In the genomic region with DNA sequence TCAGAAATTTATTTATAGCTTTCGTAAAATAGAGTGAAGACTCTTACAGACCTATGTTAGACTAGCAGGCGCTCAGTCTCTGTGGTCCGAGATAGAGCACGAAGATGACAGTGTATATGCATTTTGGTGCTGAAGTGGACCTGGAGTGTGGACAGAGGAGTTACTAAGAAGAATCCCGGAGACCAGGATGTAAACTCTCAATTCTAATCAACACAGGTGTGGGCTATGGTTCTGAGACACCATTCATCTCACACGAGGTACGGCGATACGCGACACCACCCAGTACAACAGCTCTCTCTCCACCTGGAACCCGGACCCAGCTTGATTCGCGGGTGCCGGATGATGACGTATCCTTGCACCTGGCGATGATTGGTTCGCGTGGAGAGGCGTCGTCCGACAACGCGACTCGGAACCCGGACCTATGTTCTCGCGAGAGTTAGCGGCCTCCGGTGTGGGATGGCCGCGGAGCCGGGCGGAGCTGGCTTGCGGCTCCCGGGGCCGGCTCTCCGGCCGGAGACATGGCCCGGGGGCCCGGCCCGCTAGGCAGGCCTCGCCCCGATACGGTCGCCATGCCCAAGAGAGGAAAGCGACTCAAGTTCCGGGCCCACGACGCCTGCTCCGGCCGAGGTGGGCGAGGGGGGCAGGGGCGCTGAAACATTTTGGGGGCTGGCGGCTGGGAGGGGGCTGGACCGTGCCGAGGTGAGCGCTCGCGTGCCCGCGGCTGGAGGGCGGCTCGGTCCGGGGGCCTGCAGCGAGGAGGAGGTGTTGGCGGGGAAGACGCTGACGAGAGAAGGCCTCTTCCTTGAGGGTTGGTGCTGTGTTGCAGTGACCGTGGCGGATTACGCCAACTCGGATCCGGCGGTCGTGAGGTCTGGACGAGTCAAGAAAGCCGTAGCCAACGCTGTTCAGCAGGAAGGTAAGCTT, we compare ENCODE assay signal across 8 cellular contexts. TPM values are rescaled to one million over a fixed set of nuclear protein-coding genes. Genes with fewer than 3 reads are reported as not detected.
DNase-seq lines count a peak whose midpoint lies in the region; ATAC-seq and TF ChIP-seq lines count a peak whose summit lies in the region.

A gene with protein sequence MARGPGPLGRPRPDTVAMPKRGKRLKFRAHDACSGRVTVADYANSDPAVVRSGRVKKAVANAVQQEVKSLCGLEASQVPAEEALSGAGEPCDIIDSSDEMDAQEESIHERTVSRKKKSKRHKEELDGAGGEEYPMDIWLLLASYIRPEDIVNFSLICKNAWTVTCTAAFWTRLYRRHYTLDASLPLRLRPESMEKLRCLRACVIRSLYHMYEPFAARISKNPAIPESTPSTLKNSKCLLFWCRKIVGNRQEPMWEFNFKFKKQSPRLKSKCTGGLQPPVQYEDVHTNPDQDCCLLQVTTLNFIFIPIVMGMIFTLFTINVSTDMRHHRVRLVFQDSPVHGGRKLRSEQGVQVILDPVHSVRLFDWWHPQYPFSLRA (plus strand): TSS at position 427 of the 924 bp plus-strand sequence. CDS start 92 bp downstream, at position 519.

- peaks cover 41% of the 10 kb centered on the region for H3K79me2 ChIP-seq in PC-3 (ENCODE audit: low read length)

- TF ChIP-seq RAD21 in Ishikawa (IDR thresholded peaks at IDR 0.05; ENCODE audit: low read depth), result no peak

- H3K4me1 ChIP-seq in PC-3 (ENCODE audit: insufficient read depth, low read length) (peaks cover 6% of the 10 kb centered on the region), mucosa of descending colon (ENCODE audit: low read depth) (peaks cover 20% of the 10 kb centered on the region)

- peak within 1 kb of the TSS; percentile 89 for H3K9ac ChIP-seq in PC-3 (ENCODE audit: low read length)

- TF ChIP-seq CTCF in PC-3 (conservative IDR thresholded peaks at IDR 0.05; ENCODE audit: low read depth, low read length) (no peak), mucosa of descending colon (IDR thresholded peaks at IDR 0.05) (no peak)

- H2AFZ ChIP-seq in PC-3 (ENCODE audit: low read length), result peak within 1 kb of the TSS; percentile 92

- peak; percentile 92 for DNase-seq in DMS 273 treated with DMSO at 0.1 percent for 48 hours (lab: John Stamatoyannopoulos, UW)
- DNase-seq in PC-3, result peak; percentile 99
- DNase-seq in activated T-cell treated with anti-CD3 and anti-CD28 coated beads for 48 hours (ENCODE audit: low read depth), result peak; percentile 93
- peak; percentile 84 for DNase-seq in epithelial cell of prostate (ENCODE audit: low read depth, low spot score)
- DNase-seq in mucosa of descending colon, result peak; percentile 96 to 98 (median 97)
- peak; percentile 92 for DNase-seq in stimulated activated CD8-positive, alpha-beta memory T cell treated with anti-CD3 and anti-CD28 coated beads, Interleukin-4, amount 100 ng/mL, for 24 hours (ENCODE audit: low read depth)

- H3K4me2 ChIP-seq in PC-3 (ENCODE audit: low read length), result peak within 1 kb of the TSS; percentile 85

- ATAC-seq in GM21529 (IDR thresholded peaks at IDR 0.05; ENCODE audit: unreplicated experiment) (peak; percentile 92), PC-3 (peak; percentile 96), mucosa of descending colon (peak; percentile 98)

- CTCF ChIA-PET in PC-3 (lab: Charles Lee), result interaction anchor here (0.5 kb wide), 1 partner anchor 20 kb away, joined by 3 read pairs; no protein-coding TSS in a partner anchor

- intact Hi-C loops in PC-3 (cut with micrococcal nuclease), result no loop called here
- intact Hi-C loops in mucosa of descending colon (cut with DNase I, micrococcal nuclease), result no loop called here

- H3F3A ChIP-seq in PC-3 (ENCODE audit: low read length, unreplicated experiment), result no peaks in the 10 kb centered on the region

- H3K36me3 ChIP-seq in PC-3 (ENCODE audit: low read depth, low read length), result peaks cover 23% of the 10 kb centered on the region
- H3K36me3 ChIP-seq in mucosa of descending colon (ENCODE audit: low read depth), result no peaks in the 10 kb centered on the region

- peaks cover 11% of the 10 kb centered on the region; the same call in 1 of the 2 replicates for H4K20me1 ChIP-seq in PC-3 (ENCODE audit: low read length)

- BruUV-seq in PC-3 (replicated peaks; lab: Mats Ljungman, UMichigan), result TSS peak; percentile 100

- POLR2A ChIA-PET in PC-3 (lab: Charles Lee; ENCODE audit: unreplicated experiment), result interaction anchor here (0.6 to 0.8 kb wide), 4 partner anchors 12 to 80 kb away, joined by 3 to 5 read pairs (median 4); no protein-coding TSS in a partner anchor

- H3K27ac ChIP-seq in PC-3 (ENCODE audit: low read length), result peak within 1 kb of the TSS; percentile 66
- peak within 1 kb of the TSS; percentile 86 for H3K27ac ChIP-seq in epithelial cell of prostate

- no peaks in the 10 kb centered on the region for H3K27me3 ChIP-seq in PC-3 (ENCODE audit: low read length)

- no peak for TF ChIP-seq EP300 in Ishikawa (IDR thresholded peaks at IDR 0.05; ENCODE audit: borderline replicate concordance)

- no peaks in the 10 kb centered on the region for H3K9me2 ChIP-seq in PC-3 (replicated peaks; ENCODE audit: low read length)

- no peaks in the 10 kb centered on the region for H3K9me3 ChIP-seq in PC-3 (ENCODE audit: low read length)
- H3K9me3 ChIP-seq in mucosa of descending colon, result no peaks in the 10 kb centered on the region

- H3K4me3 ChIP-seq in PC-3 (ENCODE audit: low read length) (peak within 1 kb of the TSS; percentile 96), mucosa of descending colon (peak within 1 kb of the TSS; percentile 90)

TF ChIP-seq in Ishikawa, 13 proteins besides CTCF, POLR2A, EP300 and RAD21:
- TF ChIP-seq YY1 (IDR thresholded peaks at IDR 0.05; ENCODE audit: low read depth) (peak; percentile 77), TCF12 (IDR thresholded peaks at IDR 0.05; ENCODE audit: low read depth) (0 out of 2 replicates have a peak, but pooled peaks have one; percentile 13), TAF1 (IDR thresholded peaks at IDR 0.05; ENCODE audit: low read depth) (peak; percentile 86), EGR1 (IDR thresholded peaks at IDR 0.05) (no peak), ZBTB7A (IDR thresholded peaks at IDR 0.05; ENCODE audit: low read depth) (no peak; the same call in 1 of the 2 replicates), NFIC (IDR thresholded peaks at IDR 0.05) (no peak), FOXM1 (IDR thresholded peaks at IDR 0.05; ENCODE audit: borderline replicate concordance, low read depth) (no peak), CREB1 (IDR thresholded peaks at IDR 0.05; ENCODE audit: low read depth) (peak; percentile 97), TEAD4 (IDR thresholded peaks at IDR 0.05) (no peak), CEBPB (IDR thresholded peaks at IDR 0.05) (no peak)
- TF ChIP-seq, protein P1, sequence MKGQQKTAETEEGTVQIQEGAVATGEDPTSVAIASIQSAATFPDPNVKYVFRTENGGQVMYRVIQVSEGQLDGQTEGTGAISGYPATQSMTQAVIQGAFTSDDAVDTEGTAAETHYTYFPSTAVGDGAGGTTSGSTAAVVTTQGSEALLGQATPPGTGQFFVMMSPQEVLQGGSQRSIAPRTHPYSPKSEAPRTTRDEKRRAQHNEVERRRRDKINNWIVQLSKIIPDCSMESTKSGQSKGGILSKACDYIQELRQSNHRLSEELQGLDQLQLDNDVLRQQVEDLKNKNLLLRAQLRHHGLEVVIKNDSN (IDR thresholded peaks at IDR 0.05), result 0 out of 2 replicates have a peak, but pooled peaks have one; percentile 32
- TF ChIP-seq, protein P2, sequence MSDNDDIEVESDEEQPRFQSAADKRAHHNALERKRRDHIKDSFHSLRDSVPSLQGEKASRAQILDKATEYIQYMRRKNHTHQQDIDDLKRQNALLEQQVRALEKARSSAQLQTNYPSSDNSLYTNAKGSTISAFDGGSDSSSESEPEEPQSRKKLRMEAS (IDR thresholded peaks at IDR 0.05), result peak; percentile 93
- TF ChIP-seq, protein P3, sequence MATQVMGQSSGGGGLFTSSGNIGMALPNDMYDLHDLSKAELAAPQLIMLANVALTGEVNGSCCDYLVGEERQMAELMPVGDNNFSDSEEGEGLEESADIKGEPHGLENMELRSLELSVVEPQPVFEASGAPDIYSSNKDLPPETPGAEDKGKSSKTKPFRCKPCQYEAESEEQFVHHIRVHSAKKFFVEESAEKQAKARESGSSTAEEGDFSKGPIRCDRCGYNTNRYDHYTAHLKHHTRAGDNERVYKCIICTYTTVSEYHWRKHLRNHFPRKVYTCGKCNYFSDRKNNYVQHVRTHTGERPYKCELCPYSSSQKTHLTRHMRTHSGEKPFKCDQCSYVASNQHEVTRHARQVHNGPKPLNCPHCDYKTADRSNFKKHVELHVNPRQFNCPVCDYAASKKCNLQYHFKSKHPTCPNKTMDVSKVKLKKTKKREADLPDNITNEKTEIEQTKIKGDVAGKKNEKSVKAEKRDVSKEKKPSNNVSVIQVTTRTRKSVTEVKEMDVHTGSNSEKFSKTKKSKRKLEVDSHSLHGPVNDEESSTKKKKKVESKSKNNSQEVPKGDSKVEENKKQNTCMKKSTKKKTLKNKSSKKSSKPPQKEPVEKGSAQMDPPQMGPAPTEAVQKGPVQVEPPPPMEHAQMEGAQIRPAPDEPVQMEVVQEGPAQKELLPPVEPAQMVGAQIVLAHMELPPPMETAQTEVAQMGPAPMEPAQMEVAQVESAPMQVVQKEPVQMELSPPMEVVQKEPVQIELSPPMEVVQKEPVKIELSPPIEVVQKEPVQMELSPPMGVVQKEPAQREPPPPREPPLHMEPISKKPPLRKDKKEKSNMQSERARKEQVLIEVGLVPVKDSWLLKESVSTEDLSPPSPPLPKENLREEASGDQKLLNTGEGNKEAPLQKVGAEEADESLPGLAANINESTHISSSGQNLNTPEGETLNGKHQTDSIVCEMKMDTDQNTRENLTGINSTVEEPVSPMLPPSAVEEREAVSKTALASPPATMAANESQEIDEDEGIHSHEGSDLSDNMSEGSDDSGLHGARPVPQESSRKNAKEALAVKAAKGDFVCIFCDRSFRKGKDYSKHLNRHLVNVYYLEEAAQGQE (IDR thresholded peaks at IDR 0.05; ENCODE audit: low read depth), result no peak

RNA-seq across cellular contexts. Expression of the gene that starts here (rescaled TPM):
- total RNA-seq in PC-3 (2014; rRNA removed) (119 and 122 TPM in 2 replicates), mucosa of descending colon (100 to 1,000 TPM in 1 of 3 donors, 10 to 100 TPM in 2; 73.9 to 108 (median 93.2) TPM)

Comparison
In these comparisons a context has a peak if more than half of its experiments do, and no peak if none do; other contexts are left out.
1. Peak in every context shown above with its lines: DNase-seq, ATAC-seq, H3K4me3 ChIP-seq and H3K27ac ChIP-seq.